Comparison of ENCODE assay signal across 19 cellular contexts in genomic region chr13:41502021-41502420, GRCh38. TPM values are rescaled to one million over a fixed set of nuclear protein-coding genes. Genes with fewer than 3 reads are reported as not detected.
DNase-seq lines count a peak whose midpoint lies in the region; ATAC-seq and TF ChIP-seq lines count a peak whose summit lies in the region.
"Had no signal": no experiment of that assay in that cellular context is flagged by ENCODE, and none has a peak within 500 bp of the region (broad histone marks: within the 10 kb centered on the region; RNA-seq: fewer than 3 reads in every experiment).

No MANE protein-coding gene starts in this region.

- H4K20me1 ChIP-seq in IMR-90 (ENCODE audit: insufficient read depth, low read length) = no peaks in the 10 kb centered on the region

- peak overlapping the region; percentile 27 for H2AFZ ChIP-seq in IMR-90 (replicated peaks; ENCODE audit: low read length, poor library complexity)

- H3K9me3 Mint-ChIP-seq in MCF 10A (ENCODE audit: unreplicated experiment) = peaks cover 14% of the 10 kb centered on the region
- H3K9me3 Mint-ChIP-seq in activated CD8-positive, alpha-beta T cell treated with anti-CD3 and anti-CD28 coated beads for 36 hours = peaks cover 7% of the 10 kb centered on the region

- 78% methylated on average over 3 of the region's 5 CpGs; no CpG with 5 or more reads in 1 of the 2 experiments for WGBS in IMR-90 (ENCODE audit: extremely low coverage in 2 of 2, insufficient read length in 1 of 2), 2 experiments

- no peaks in the 10 kb centered on the region for H3K79me1 ChIP-seq in IMR-90 (ENCODE audit: low read depth in 1 of 2, low read length in 2 of 2)

- H4K5ac ChIP-seq in IMR-90 (ENCODE audit: low read depth, low read length) = peak overlapping the region; percentile 77

- peaks cover 19% of the 10 kb centered on the region for H3K4me1 Mint-ChIP-seq in MCF 10A (ENCODE audit: insufficient read depth, unreplicated experiment)
- H3K4me1 Mint-ChIP-seq in activated CD8-positive, alpha-beta T cell treated with anti-CD3 and anti-CD28 coated beads for 36 hours (ENCODE audit: low read depth) = peaks cover 58% of the 10 kb centered on the region

- H3K4me3 ChIP-seq in breast epithelium = no peak overlapping the region
- no peak overlapping the region for H3K4me3 ChIP-seq in IMR-90 (ENCODE audit: insufficient read depth, low read depth, low read length)
- no peak overlapping the region for H3K4me3 ChIP-seq in gastrocnemius medialis
- H3K4me3 ChIP-seq: ascending aorta, left lung, spleen, suprapubic skin had no signal

- no peaks in the 10 kb centered on the region for H3K4me1 ChIP-seq in breast epithelium
- H3K4me1 ChIP-seq in IMR-90 (ENCODE audit: control insufficient read depth, insufficient read depth, low read length) = peaks cover 11% of the 10 kb centered on the region
- peaks cover 2 to 3% of the 10 kb centered on the region in 2 donors for H3K4me1 ChIP-seq in gastrocnemius medialis

- intact Hi-C loops in MCF 10A (cut with micrococcal nuclease) = no loop called here
- intact Hi-C loops in breast epithelium (cut with DNase I; ENCODE audit: low total_unique reads) = no loop called here
- intact Hi-C loops in IMR-90 (cut with micrococcal nuclease) = no loop called here
- intact Hi-C loops in activated CD8-positive, alpha-beta T cell treated with anti-CD3 and anti-CD28 coated beads for 36 hours (cut with micrococcal nuclease) = no loop called here
- intact Hi-C loops in gastrocnemius medialis (cut with DNase I; ENCODE audit: low total_unique reads) = no loop called here
- intact Hi-C loops in posterior vena cava (cut with DNase I) = no loop called here

- peak overlapping the region; percentile 79 for H2BK20ac ChIP-seq in IMR-90 (ENCODE audit: low read depth, low read length)

- peak overlapping the region; percentile 77 for H4K91ac ChIP-seq in IMR-90 (ENCODE audit: insufficient read depth, low read depth, low read length)

- H3K27me3 Mint-ChIP-seq in MCF 10A (ENCODE audit: insufficient read depth, unreplicated experiment) = no peaks in the 10 kb centered on the region
- H3K27me3 Mint-ChIP-seq in activated CD8-positive, alpha-beta T cell treated with anti-CD3 and anti-CD28 coated beads for 36 hours = no peaks in the 10 kb centered on the region
- H3K27me3 Mint-ChIP-seq: effector memory CD8-positive, alpha-beta T cell had no signal

- H3K23ac ChIP-seq in IMR-90 (ENCODE audit: low read depth, low read length) = no peak overlapping the region; the same call in 1 of the 2 replicates

- dilution Hi-C loops in IMR-90 (cut with HindIII; ENCODE audit: low sequenced_read_pairs, unreplicated experiment) = no loop called here

- DNase-seq in MCF 10A (ENCODE audit: unreplicated experiment) = no peak
- no peak for DNase-seq in breast epithelium (ENCODE audit: low spot score in 2 of 2)
- DNase-seq in IMR-90 = no peak
- no peak for DNase-seq in activated CD8-positive, alpha-beta T cell treated with anti-CD3 and anti-CD28 coated beads for 36 hours
- DNase-seq in gastrocnemius medialis = no peak
- DNase-seq in NCI-H1105 (lab: John Stamatoyannopoulos, UW) = no peak
- no peak for DNase-seq in posterior vena cava (ENCODE audit: low spot score)
- no peak for DNase-seq in mesenteric fat pad (ENCODE audit: low spot score)
- DNase-seq: activated CD8-positive, alpha-beta memory T cell treated with anti-CD3 and anti-CD28 coated beads, Interleukin-2, amount 50 U/mL, for 4 hours; activated gamma-delta T cell; effector memory CD8-positive, alpha-beta T cell; left lung; NCI-H1694 treated with DMSO at 0.1 percent for 48 hours; NCI-H345; spleen had no signal

- peak overlapping the region; percentile 88 for H3K18ac ChIP-seq in IMR-90 (ENCODE audit: low read depth, low read length)

- peak overlapping the region; percentile 66 for H2BK120ac ChIP-seq in IMR-90 (ENCODE audit: low read depth, low read length)

- H3K4me3 Mint-ChIP-seq in MCF 10A (ENCODE audit: unreplicated experiment) = no peak overlapping the region
- H3K4me3 Mint-ChIP-seq in activated CD8-positive, alpha-beta T cell treated with anti-CD3 and anti-CD28 coated beads for 36 hours = no peak overlapping the region
- H3K4me3 Mint-ChIP-seq: effector memory CD8-positive, alpha-beta T cell had no signal

- TF ChIP-seq POLR2A in breast epithelium (IDR thresholded peaks at IDR 0.05) (no peak), IMR-90 (IDR thresholded peaks at IDR 0.05; ENCODE audit: low read depth, low read length) (no peak), gastrocnemius medialis (IDR thresholded peaks at IDR 0.05) (no peak)

- no peak overlapping the region for H2BK5ac ChIP-seq in IMR-90 (ENCODE audit: low read depth, low read length, poor library complexity, severe bottlenecking)

- H3K27ac ChIP-seq in breast epithelium (no peak overlapping the region), IMR-90 (ENCODE audit: insufficient read depth, low read length) (no peak overlapping the region), gastrocnemius medialis (no peak overlapping the region)
- H3K27ac ChIP-seq: ascending aorta, left lung, RWPE1, suprapubic skin had no signal

- no peak for TF ChIP-seq RAD21 in IMR-90 (IDR thresholded peaks at IDR 0.05; ENCODE audit: low read length)

- ATAC-seq in IMR-90 (ENCODE audit: low read depth) (no peak), gastrocnemius medialis (no peak)
- no peak for ATAC-seq in activated CD8-positive, alpha-beta T cell treated with anti-CD3 and anti-CD28 coated beads for 36 hours
- ATAC-seq: left lung had no signal

- H3K9ac ChIP-seq in IMR-90 (ENCODE audit: low read depth, low read length) = no peak overlapping the region

- peaks cover 10% of the 10 kb centered on the region for H3K9me1 ChIP-seq in IMR-90 (ENCODE audit: insufficient read depth, low read length)

- H3K4me2 ChIP-seq in IMR-90 (ENCODE audit: low read depth, low read length) = no peak overlapping the region

- peak overlapping the region; percentile 71 for H2AK5ac ChIP-seq in IMR-90 (ENCODE audit: low read depth, low read length)

- POLR2A ChIA-PET in MCF 10A (lab: Yijun Ruan, JAX) (no interaction called here), IMR-90 (lab: Charles Lee; ENCODE audit: unreplicated experiment) (no interaction called here)
- POLR2A ChIA-PET in activated CD8-positive, alpha-beta T cell treated with anti-CD3 and anti-CD28 coated beads for 36 hours (lab: Charles Lee) = interaction anchor here (0.7 to 1.1 kb wide), 2 partner anchors 9 to 85 kb away, joined by 3 read pairs; no protein-coding TSS in a partner anchor

- H3K36me3 ChIP-seq in breast epithelium = no peaks in the 10 kb centered on the region
- H3K36me3 ChIP-seq in IMR-90 (ENCODE audit: control insufficient read depth, insufficient read depth, low read length) = no peaks in the 10 kb centered on the region
- no peaks in the 10 kb centered on the region for H3K36me3 ChIP-seq in gastrocnemius medialis
- H3K36me3 ChIP-seq: ascending aorta, left lung, spleen, suprapubic skin had no signal

- no TSS peak for BruUV-seq in MCF 10A (replicated peaks; lab: Mats Ljungman, UMichigan)
- no TSS peak for BruUV-seq in IMR-90 (replicated peaks; lab: Mats Ljungman, UMichigan)

- TF ChIP-seq CTCF in MCF 10A (IDR thresholded peaks at IDR 0.05; ENCODE audit: unreplicated experiment) = no peak
- no peak for TF ChIP-seq CTCF in breast epithelium (IDR thresholded peaks at IDR 0.05)
- TF ChIP-seq CTCF in IMR-90 (conservative IDR thresholded peaks at IDR 0.05; ENCODE audit: low read depth, low read length) = no peak
- TF ChIP-seq CTCF in activated CD8-positive, alpha-beta T cell treated with anti-CD3 and anti-CD28 coated beads for 36 hours (IDR thresholded peaks at IDR 0.05) = no peak
- TF ChIP-seq CTCF in gastrocnemius medialis (IDR thresholded peaks at IDR 0.05 in 4 of 5, conservative IDR thresholded peaks at IDR 0.05 in 1 of 5) = no peak

- no peak overlapping the region for H2AK9ac ChIP-seq in IMR-90 (replicated peaks; ENCODE audit: low read depth, low read length, poor library complexity)

- H3K9me3 ChIP-seq in breast epithelium (peaks cover 0 to 9% of the 10 kb centered on the region in 2 donors), IMR-90 (ENCODE audit: control insufficient read depth, insufficient read depth, low read length) (no peaks in the 10 kb centered on the region), gastrocnemius medialis (no peaks in the 10 kb centered on the region)
- H3K9me3 ChIP-seq: ascending aorta, suprapubic skin had no signal

- H3K27ac Mint-ChIP-seq in MCF 10A (ENCODE audit: low read depth, unreplicated experiment) = peak overlapping the region; percentile 79
- peak overlapping the region; percentile 7 for H3K27ac Mint-ChIP-seq in activated CD8-positive, alpha-beta T cell treated with anti-CD3 and anti-CD28 coated beads for 36 hours

- CTCF ChIA-PET in MCF 10A (lab: Yijun Ruan, JAX) (interaction anchor here (0.6 kb wide), 1 partner anchor 85 kb away, joined by 4 read pairs; no protein-coding TSS in a partner anchor), IMR-90 (lab: Yijun Ruan, JAX) (no interaction called here)
- CTCF ChIA-PET in activated CD8-positive, alpha-beta T cell treated with anti-CD3 and anti-CD28 coated beads for 36 hours (lab: Charles Lee) = interaction anchor here (0.6 to 1.0 kb wide), 3 partner anchors 9 to 120 kb away, joined by 3 to 4 read pairs (median 3); no protein-coding TSS in a partner anchor

- H3K27me3 ChIP-seq in breast epithelium (no peaks in the 10 kb centered on the region), IMR-90 (ENCODE audit: control insufficient read depth, insufficient read depth, low read length) (no peaks in the 10 kb centered on the region), gastrocnemius medialis (no peaks in the 10 kb centered on the region)
- H3K27me3 ChIP-seq: ascending aorta, left lung, spleen, suprapubic skin had no signal

- H3K14ac ChIP-seq in IMR-90 (replicated peaks; ENCODE audit: low read depth, low read length) = no peak overlapping the region

- no peaks in the 10 kb centered on the region for H3K36me3 Mint-ChIP-seq in MCF 10A (ENCODE audit: insufficient read depth, unreplicated experiment)
- H3K36me3 Mint-ChIP-seq in activated CD8-positive, alpha-beta T cell treated with anti-CD3 and anti-CD28 coated beads for 36 hours (ENCODE audit: low read depth) = peaks cover 6% of the 10 kb centered on the region

- peak overlapping the region; percentile 64 for H3K4ac ChIP-seq in IMR-90 (ENCODE audit: low read depth, low read length)

- H2BK15ac ChIP-seq in IMR-90 (ENCODE audit: low read depth, low read length) = 0 out of 3 replicates have a peak overlapping the region, but pooled peaks have one; percentile 47

- H3K56ac ChIP-seq in IMR-90 (ENCODE audit: extremely low read depth, insufficient read depth, low read length) = no peak overlapping the region

- H4K8ac ChIP-seq in IMR-90 (ENCODE audit: low read depth in 2 of 2, low read length in 2 of 2) = peak overlapping the region in 1 of 2 experiments; percentile 19; a peak in 1 of 4 replicates

- in situ Hi-C loops in IMR-90 (cut with MboI; ENCODE audit: low sequenced_read_pairs) = no loop called here
- in situ Hi-C loops in gastrocnemius medialis (cut with MboI; ENCODE audit: low sequenced_read_pairs in 4 of 4) = no loop called here

RNA-seq across cellular contexts. Expression of gene RGCC, which starts 44.7 kb away (rescaled TPM):
- total RNA-seq in MCF 10A (2022) (2.9 and 3.7 TPM in 2 replicates), breast epithelium (100 to 1,000 TPM in 1 of 3 donors, 10 to 100 TPM in 2; 91.8 to 112 (median 95.7) TPM), IMR-90 (2012; rRNA removed) (6.1 and 7.5 TPM in 2 replicates), gastrocnemius medialis (100 to 1,000 TPM in 2 of 4 donors, 10 to 100 TPM in 2; 56.1 to 135 (median 92.0) TPM), posterior vena cava (10 to 100 TPM; 29.6 to 68.3 TPM), mesenteric fat pad (205 TPM)
- polyA plus RNA-seq in IMR-90 (2012; rRNA removed) = 7.6 and 10.6 TPM in 2 replicates
- polyA plus RNA-seq in IMR-90 (2012; cell fraction: cytosol; rRNA removed) = 4.6 and 11.3 TPM in 2 replicates
- 6.4 and 25.4 TPM in 2 replicates for polyA plus RNA-seq in IMR-90 (2012; cell fraction: nucleus; rRNA removed; ENCODE audit: low replicate concordance)
- 100 to 1,000 TPM; 135 to 143 TPM for total RNA-seq in activated CD8-positive, alpha-beta T cell treated with anti-CD3 and anti-CD28 coated beads for 36 hours
- total RNA-seq: chondrocyte had no signal
